Comparison of ENCODE assay signal across 30 cellular contexts in the genomic region with DNA sequence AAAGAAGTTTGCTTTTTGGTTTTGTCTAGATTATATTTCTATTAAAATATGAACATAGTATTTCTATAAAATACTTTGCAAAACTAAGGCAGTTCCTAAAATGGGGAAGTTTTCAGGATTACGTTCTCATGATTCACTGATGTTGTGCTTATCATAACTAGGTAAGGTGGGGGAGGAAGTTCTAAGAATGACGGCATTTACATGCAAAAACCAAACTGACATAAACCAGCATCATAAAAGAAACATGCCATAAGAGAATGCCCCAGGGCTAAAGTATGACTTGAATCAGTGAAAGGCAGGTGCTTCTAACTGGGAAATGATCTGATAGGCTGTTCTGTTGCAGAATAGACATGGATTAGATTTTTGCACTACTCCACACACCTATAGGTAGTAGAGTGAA.
DNase-seq lines count a peak whose midpoint lies in the region; ATAC-seq and TF ChIP-seq lines count a peak whose summit lies in the region.
"Had no signal": no experiment of that assay in that cellular context is flagged by ENCODE, and none has a peak within 500 bp of the region (broad histone marks: within the 10 kb centered on the region; RNA-seq: fewer than 3 reads in every experiment).

No MANE protein-coding gene starts in this region.

- WGBS in mammary epithelial cell (ENCODE audit: low coverage, missing lambda C conversion rate) = 27% methylated on average over 2 of the region's 2 CpGs
- 87 to 90% (median 88%) methylated on average over 2 of the region's 2 CpGs for WGBS in psoas muscle, 3 donors

- no peaks in the 10 kb centered on the region for H3K9me3 ChIP-seq in mammary epithelial cell (replicated peaks; ENCODE audit: insufficient read depth, low read length)
- H3K9me3 ChIP-seq in psoas muscle = no peaks in the 10 kb centered on the region
- H3K9me3 ChIP-seq: colonic mucosa, heart right ventricle, lower lobe of right lung, tibial artery had no signal

- H3K27ac Mint-ChIP-seq in GM23338 = no peak overlapping the region
- H3K27ac Mint-ChIP-seq: activated CD4-positive, alpha-beta T cell treated with anti-CD3 and anti-CD28 coated beads for 36 hours; activated CD8-positive, alpha-beta T cell treated with anti-CD3 and anti-CD28 coated beads, Interleukin-2, amount 10 ng/mL, durations not matched to agents 7 days and 5 days; activated naive CD4-positive, alpha-beta T cell treated with anti-CD3 and anti-CD28 coated beads, Interleukin-2, amount 50 U/mL, for 72 hours; activated T-helper 17 cell treated with anti-CD3 and anti-CD28 coated beads, Interleukin-2, amount 50 U/mL, for 72 hours; natural killer cell treated with Interleukin-12 subunit alpha and Interleukin-12 subunit beta and Interleukin-15 and Interleukin-18, amount 100 ng/mL, for 72 hours had no signal

- DNase-seq in GM23338 (ENCODE audit: low spot score) (no peak), OCI-M1 (lab: John Stamatoyannopoulos, UW) (peak; percentile 82), mammary epithelial cell (peak; percentile 83), kidney tubule cell (ENCODE audit: low spot score) (peak; percentile 43), psoas muscle (no peak), activated gamma-delta T cell (lab: John Stamatoyannopoulos, UW) (no peak)
- no peak for DNase-seq in activated naive CD4-positive, alpha-beta T cell treated with anti-CD3 and anti-CD28 coated beads, Interleukin-2, amount 50 U/mL, for 16 hours
- DNase-seq: ACHN; activated CD4-positive, alpha-beta T cell treated with anti-CD3 and anti-CD28 coated beads for 36 hours; activated CD8-positive, alpha-beta T cell treated with anti-CD3 and anti-CD28 coated beads, Interleukin-2, amount 10 ng/mL, durations not matched to agents 7 days and 5 days; aorta; colonic mucosa; DMS153; effector memory CD4-positive, alpha-beta T cell; foreskin melanocyte; heart right ventricle; lower lobe of right lung; NCI-H1092 treated with DMSO at 0.1 percent for 48 hours; NCI-H187; NCI-H2171; NCI-H524 treated with DMSO at 0.1 percent for 48 hours; SHP77 treated with DMSO at 0.1 percent for 48 hours; stimulated activated CD4-positive, alpha-beta T cell treated with anti-CD3 and anti-CD28 coated beads, Interleukin-4, amount 100 ng/mL, for 24 hours; tibial artery had no signal

- H2AFZ ChIP-seq in GM23338 = no peak overlapping the region
- no peak overlapping the region for H2AFZ ChIP-seq in mammary epithelial cell (ENCODE audit: low read depth, low read length)

- H3K27ac ChIP-seq in GM23338 (ENCODE audit: low read depth) (no peak overlapping the region), mammary epithelial cell (ENCODE audit: insufficient read depth, low read depth, low read length) (no peak overlapping the region), psoas muscle (no peak overlapping the region)
- H3K27ac ChIP-seq: colonic mucosa, heart right ventricle, lower lobe of right lung, tibial artery, VCaP had no signal

- CTCF ChIA-PET in mammary epithelial cell (lab: Charles Lee; ENCODE audit: low non-redundant PET) = no interaction called here

- H3K36me3 ChIP-seq in GM23338 (ENCODE audit: insufficient read depth) (no peaks in the 10 kb centered on the region), mammary epithelial cell (ENCODE audit: insufficient read depth, low read length) (no peaks in the 10 kb centered on the region), psoas muscle (ENCODE audit: insufficient read depth in 1 of 2, low read depth in 1 of 2) (no peaks in the 10 kb centered on the region)
- H3K36me3 ChIP-seq: colonic mucosa, heart right ventricle, lower lobe of right lung, tibial artery had no signal

- H3K4me2 ChIP-seq in GM23338 (0 out of 2 replicates have a peak overlapping the region, but pooled peaks have one; percentile 20), mammary epithelial cell (ENCODE audit: insufficient read depth, low read depth, low read length) (no peak overlapping the region)

- H3K36me3 Mint-ChIP-seq in GM23338 (ENCODE audit: low read depth) = no peaks in the 10 kb centered on the region; the same call in 2 of the 3 replicates
- H3K36me3 Mint-ChIP-seq: activated naive CD4-positive, alpha-beta T cell treated with anti-CD3 and anti-CD28 coated beads, Interleukin-2, amount 50 U/mL, for 72 hours; natural killer cell treated with Interleukin-12 subunit alpha and Interleukin-12 subunit beta and Interleukin-15 and Interleukin-18, amount 100 ng/mL, for 72 hours had no signal

- no peaks in the 10 kb centered on the region for H3K9me2 ChIP-seq in GM23338 (ENCODE audit: insufficient read depth)

- H3K9me3 Mint-ChIP-seq in GM23338 = no peaks in the 10 kb centered on the region
- H3K9me3 Mint-ChIP-seq: activated naive CD4-positive, alpha-beta T cell treated with anti-CD3 and anti-CD28 coated beads, Interleukin-2, amount 50 U/mL, for 72 hours; activated T-helper 17 cell treated with anti-CD3 and anti-CD28 coated beads, Interleukin-2, amount 50 U/mL, for 72 hours; natural killer cell treated with Interleukin-12 subunit alpha and Interleukin-12 subunit beta and Interleukin-15 and Interleukin-18, amount 100 ng/mL, for 72 hours had no signal

- no peaks in the 10 kb centered on the region for H3K79me2 ChIP-seq in GM23338 (replicated peaks; ENCODE audit: insufficient read depth)
- no peaks in the 10 kb centered on the region for H3K79me2 ChIP-seq in mammary epithelial cell (ENCODE audit: insufficient read depth, low read length)

- no peak overlapping the region for H3K9ac ChIP-seq in mammary epithelial cell (ENCODE audit: insufficient read depth, low read length)

- H3K4me3 ChIP-seq in GM23338 = no peak overlapping the region
- H3K4me3 ChIP-seq in mammary epithelial cell (replicated peaks in 1 of 3; ENCODE audit: insufficient read depth in 1 of 3, low read depth in 2 of 3, low read length in 3 of 3) = no peak overlapping the region
- H3K4me3 ChIP-seq in psoas muscle = no peak overlapping the region
- H3K4me3 ChIP-seq: colonic mucosa, heart right ventricle, lower lobe of right lung, tibial artery had no signal

- no peak overlapping the region for H3K4me3 Mint-ChIP-seq in GM23338
- H3K4me3 Mint-ChIP-seq: activated CD4-positive, alpha-beta T cell treated with anti-CD3 and anti-CD28 coated beads for 36 hours; activated CD8-positive, alpha-beta T cell treated with anti-CD3 and anti-CD28 coated beads, Interleukin-2, amount 10 ng/mL, durations not matched to agents 7 days and 5 days; activated T-helper 17 cell treated with anti-CD3 and anti-CD28 coated beads, Interleukin-2, amount 50 U/mL, for 72 hours; natural killer cell treated with Interleukin-12 subunit alpha and Interleukin-12 subunit beta and Interleukin-15 and Interleukin-18, amount 100 ng/mL, for 72 hours had no signal

- dilution Hi-C loops in mammary epithelial cell (cut with HindIII; ENCODE audit: low sequenced_read_pairs) = no loop called here

- peaks cover 25% of the 10 kb centered on the region for H3K4me1 Mint-ChIP-seq in GM23338
- H3K4me1 Mint-ChIP-seq: activated CD4-positive, alpha-beta T cell treated with anti-CD3 and anti-CD28 coated beads for 36 hours had no signal

- H4K20me1 ChIP-seq in GM23338 (replicated peaks; ENCODE audit: insufficient read depth) = no peaks in the 10 kb centered on the region
- no peaks in the 10 kb centered on the region for H4K20me1 ChIP-seq in mammary epithelial cell (ENCODE audit: insufficient read depth, low read length)

- intact Hi-C loops in mammary epithelial cell (cut with micrococcal nuclease) (no loop called here), psoas muscle (cut with DNase I) (no loop called here)

- H3K4me1 ChIP-seq in GM23338 (ENCODE audit: insufficient read depth) = peaks cover 20% of the 10 kb centered on the region
- H3K4me1 ChIP-seq in mammary epithelial cell (ENCODE audit: insufficient read depth, low read length) = peaks cover 36% of the 10 kb centered on the region
- H3K4me1 ChIP-seq in psoas muscle = peaks cover 36% of the 10 kb centered on the region
- H3K4me1 ChIP-seq: colonic mucosa had no signal

- no peaks in the 10 kb centered on the region for H3K27me3 ChIP-seq in GM23338 (ENCODE audit: insufficient read depth)
- H3K27me3 ChIP-seq in mammary epithelial cell (ENCODE audit: insufficient read depth, low read length) = no peaks in the 10 kb centered on the region
- no peaks in the 10 kb centered on the region for H3K27me3 ChIP-seq in psoas muscle (ENCODE audit: insufficient read depth in 3 of 3, low read length in 2 of 3)
- H3K27me3 ChIP-seq: colonic mucosa, heart right ventricle, tibial artery had no signal

- TF ChIP-seq CTCF in GM23338 (conservative IDR thresholded peaks at IDR 0.05; ENCODE audit: low read depth in 2 of 2) (no peak), mammary epithelial cell (conservative IDR thresholded peaks at IDR 0.05 in 1 of 2, IDR thresholded peaks at IDR 0.05 in 1 of 2; ENCODE audit: extremely low read depth in 1 of 2, insufficient read depth in 1 of 2, low read depth in 1 of 2, low read length in 2 of 2) (no peak), psoas muscle (IDR thresholded peaks at IDR 0.05) (no peak)

- BruUV-seq in mammary epithelial cell (replicated peaks; lab: Mats Ljungman, UMichigan) = no TSS peak

- H3K27me3 Mint-ChIP-seq in GM23338 (ENCODE audit: insufficient read depth, low read depth, poor library complexity) = no peaks in the 10 kb centered on the region

- in situ Hi-C loops in mammary epithelial cell (cut with MboI; ENCODE audit: low sequenced_read_pairs in 2 of 2) = no loop called here

- ATAC-seq in GM23338 (no peak), psoas muscle (no peak), GM19328 (IDR thresholded peaks at IDR 0.05; ENCODE audit: unreplicated experiment) (no peak)
- ATAC-seq: activated CD4-positive, alpha-beta T cell treated with anti-CD3 and anti-CD28 coated beads for 36 hours; activated CD8-positive, alpha-beta T cell treated with anti-CD3 and anti-CD28 coated beads, Interleukin-2, amount 10 ng/mL, durations not matched to agents 7 days and 5 days; activated naive CD4-positive, alpha-beta T cell treated with anti-CD3 and anti-CD28 coated beads, Interleukin-2, amount 50 U/mL, for 72 hours; activated T-helper 17 cell treated with anti-CD3 and anti-CD28 coated beads, Interleukin-2, amount 50 U/mL, for 72 hours; heart right ventricle; lower lobe of right lung; natural killer cell treated with Interleukin-12 subunit alpha and Interleukin-12 subunit beta and Interleukin-15 and Interleukin-18, amount 100 ng/mL, for 72 hours; Panc1 had no signal

- no peaks in the 10 kb centered on the region for H3F3A ChIP-seq in GM23338 (replicated peaks; ENCODE audit: low read depth)

Comparison
In these comparisons a context has a peak if more than half of its experiments do, and no peak if none do; other contexts are left out.
1. DNase-seq: peak in OCI-M1 (single experiment), mammary epithelial cell (single experiment) and kidney tubule cell (single experiment); none in GM23338 (single experiment), activated naive CD4-positive, alpha-beta T cell treated with anti-CD3 and anti-CD28 coated beads, Interleukin-2, amount 50 U/mL, for 16 hours (single experiment), psoas muscle (0 of 2) and activated gamma-delta T cell (single experiment).